Comparison of ENCODE assay signal across 26 cellular contexts in genomic region chr20:50220093-50220893, GRCh38. TPM values are rescaled to one million over a fixed set of nuclear protein-coding genes. Genes with fewer than 3 reads are reported as not detected.
DNase-seq lines count a peak whose midpoint lies in the region; ATAC-seq, FAIRE-seq and TF ChIP-seq lines count a peak whose summit lies in the region.
"Had no signal": no experiment of that assay in that cellular context is flagged by ENCODE, and none has a peak within 500 bp of the region (broad histone marks: within the 10 kb centered on the region; RNA-seq: fewer than 3 reads in every experiment).

No MANE protein-coding gene starts in this region.

- DNase-seq in Right ventricle myocardium inferior (ENCODE audit: missing footprints) (peak; percentile 34), right cardiac atrium (no peak), K562 (ENCODE audit: extremely low read depth in 1 of 4, low spot score in 3 of 4) (no peak), neuronal stem cell (ENCODE audit: low spot score) (no peak), vagina (ENCODE audit: extremely low spot score in 2 of 2) (no peak), kidney glomerular epithelial cell (lab: John Stamatoyannopoulos, UW) (no peak), WTC11 (ENCODE audit: low spot score) (no peak)
- DNase-seq: activated CD4-positive, alpha-beta T cell treated with anti-CD3 and anti-CD28 coated beads for 1 hour; dermis blood vessel endothelial cell; foreskin keratinocyte; Karpas-422; NCI-H1092; NCI-H2081; NCI-H446 treated with DMSO at 0.1 percent for 48 hours; retina; stimulated activated CD4-positive, alpha-beta T cell treated with anti-CD3 and anti-CD28 coated beads, Interleukin-15, amount 100 ng/mL, for 24 hours; T-helper 9 cell had no signal

- H3K4ac ChIP-seq in neuronal stem cell (ENCODE audit: low read length): no peak overlapping the region

- no peaks in the 10 kb centered on the region for H3K79me2 ChIP-seq in K562 (ENCODE audit: control insufficient read depth, insufficient read depth, low read length)

- no peak overlapping the region for H3K4me2 ChIP-seq in K562 (ENCODE audit: insufficient read depth, low read length)
- H3K4me2 ChIP-seq in neuronal stem cell (ENCODE audit: insufficient read depth, low read length, poor library complexity, severe bottlenecking): no peak overlapping the region

- H3K79me1 ChIP-seq in neuronal stem cell (ENCODE audit: low read depth, low read length): no peaks in the 10 kb centered on the region

- 83% methylated on average over 11 of the region's 11 CpGs for WGBS in right cardiac atrium
- WGBS in K562 (ENCODE audit: insufficient coverage, low coverage, missing lambda C conversion rate): 40% methylated on average over 10 of the region's 11 CpGs
- no CpG with 5 or more reads among the region's 11 CpGs for WGBS in neuronal stem cell (ENCODE audit: extremely low coverage in 2 of 2, insufficient read length in 2 of 2, insufficient replicate concordance in 1 of 2), 2 donors

- H4K91ac ChIP-seq in neuronal stem cell (ENCODE audit: low read depth, low read length, poor library complexity): no peak overlapping the region

- no peak overlapping the region for H2BK5ac ChIP-seq in neuronal stem cell (ENCODE audit: low read length)

- no peak overlapping the region for H2BK120ac ChIP-seq in neuronal stem cell (ENCODE audit: low read depth, low read length)

- no peak overlapping the region for H3K4me3 Mint-ChIP-seq in WTC11

- TF ChIP-seq POLR2A in K562 (conservative IDR thresholded peaks at IDR 0.05): no peak
- no peak for TF ChIP-seq POLR2A in vagina (IDR thresholded peaks at IDR 0.05)

- no peaks in the 10 kb centered on the region for H3K27me3 ChIP-seq in right cardiac atrium (ENCODE audit: control insufficient read depth, insufficient read depth)
- peaks cover 0 to 7% of the 10 kb centered on the region in 2 experiments; a peak in 2 of 5 replicates for H3K27me3 ChIP-seq in K562 (ENCODE audit: control insufficient read depth in 2 of 2, insufficient read depth in 2 of 2, low read length in 2 of 2)
- peaks cover 0 to 9% (median 0%) of the 10 kb centered on the region in 3 experiments for H3K27me3 ChIP-seq in neuronal stem cell (ENCODE audit: control insufficient read depth in 3 of 3, insufficient read depth in 3 of 3, low read depth in 1 of 3, low read length in 3 of 3)
- no peaks in the 10 kb centered on the region for H3K27me3 ChIP-seq in vagina

- peaks cover 5% of the 10 kb centered on the region; the same call in 1 of the 2 replicates for H3K9me3 Mint-ChIP-seq in WTC11

- H2BK12ac ChIP-seq in neuronal stem cell (ENCODE audit: low read length): no peak overlapping the region

- H3K27me3 Mint-ChIP-seq in WTC11 (ENCODE audit: low read depth): peaks cover 2% of the 10 kb centered on the region; the same call in 1 of the 2 replicates

- no peak for TF ChIP-seq EP300 in K562 (IDR thresholded peaks at IDR 0.05; ENCODE audit: low read length)

- H3K36me3 ChIP-seq in K562 (ENCODE audit: control insufficient read depth, insufficient read depth, low read length) (no peaks in the 10 kb centered on the region), neuronal stem cell (replicated peaks in 1 of 2; ENCODE audit: control insufficient read depth in 2 of 2, insufficient read depth in 2 of 2, low read length in 2 of 2) (no peaks in the 10 kb centered on the region), vagina (no peaks in the 10 kb centered on the region)

- no peaks in the 10 kb centered on the region for H3K9me3 ChIP-seq in right cardiac atrium (ENCODE audit: control insufficient read depth, low read length)
- H3K9me3 ChIP-seq in K562 (replicated peaks; ENCODE audit: control insufficient read depth, insufficient read depth, low read depth, low read length): no peaks in the 10 kb centered on the region
- H3K9me3 ChIP-seq in neuronal stem cell (replicated peaks in 1 of 2; ENCODE audit: control insufficient read depth in 2 of 2, insufficient read depth in 1 of 2, low read depth in 1 of 2, low read length in 2 of 2): no peaks in the 10 kb centered on the region
- no peaks in the 10 kb centered on the region for H3K9me3 ChIP-seq in vagina

- POLR2A ChIA-PET in K562 (lab: Yijun Ruan, JAX) (interaction anchor here (0.7 kb wide), 1 partner anchor 14 kb away, joined by 3 read pairs; no protein-coding TSS in a partner anchor), WTC11 (lab: Charles Lee) (no interaction called here)

- no peaks in the 10 kb centered on the region for H3K9me1 ChIP-seq in K562 (ENCODE audit: control insufficient read depth, insufficient read depth, low read length)

- no TSS peak for BruUV-seq in K562 (replicated peaks; lab: Mats Ljungman, UMichigan)

- no peak overlapping the region for H2AFZ ChIP-seq in K562 (ENCODE audit: low read depth, low read length)
- no peak overlapping the region for H2AFZ ChIP-seq in neuronal stem cell (ENCODE audit: low read length)

- no peak overlapping the region for H3K18ac ChIP-seq in neuronal stem cell (ENCODE audit: low read length)

- TF ChIP-seq RAD21 in K562 (CRISPR knock-in tag; conservative IDR thresholded peaks at IDR 0.05 in 1 of 2, IDR thresholded peaks at IDR 0.05 in 1 of 2): no peak

- no peak overlapping the region for H4K8ac ChIP-seq in neuronal stem cell (ENCODE audit: low read depth, low read length)

- peaks cover 9% of the 10 kb centered on the region for H3K4me1 Mint-ChIP-seq in WTC11

- no peak overlapping the region for H2BK15ac ChIP-seq in neuronal stem cell (ENCODE audit: low read length)

- FAIRE-seq in K562 (lab: Jason Lieb, UNC): no peak
- FAIRE-seq: bronchial epithelial cell, D721Med, G401.6, GM12892, keratinocyte, RCC 7860 had no signal

- H3K14ac ChIP-seq in neuronal stem cell (ENCODE audit: low read length): no peak overlapping the region

- no peak overlapping the region for H3K4me3 ChIP-seq in right cardiac atrium (ENCODE audit: low read length)
- H3K4me3 ChIP-seq in K562: no peak overlapping the region
- peak overlapping the region in 1 of 2 donors; percentile 39 for H3K4me3 ChIP-seq in neuronal stem cell (ENCODE audit: low read length in 2 of 2)
- H3K4me3 ChIP-seq in vagina: no peak overlapping the region

- no peaks in the 10 kb centered on the region for H4K20me1 ChIP-seq in K562 (replicated peaks; ENCODE audit: control insufficient read depth, insufficient read depth, low read length)

- H3K27ac ChIP-seq in right cardiac atrium (ENCODE audit: low read length) (no peak overlapping the region), K562 (ENCODE audit: extremely low read depth, low read depth, low read length) (no peak overlapping the region), neuronal stem cell (replicated peaks; ENCODE audit: low read length) (no peak overlapping the region), vagina (peak overlapping the region; percentile 39)
- H3K27ac ChIP-seq: foreskin keratinocyte had no signal

- intact Hi-C loops in Right ventricle myocardium inferior (cut with DNase I): no loop called here
- intact Hi-C loops in right cardiac atrium (cut with DNase I): no loop called here
- intact Hi-C loops in K562 (cut with micrococcal nuclease): no loop called here
- intact Hi-C loops in vagina (cut with DNase I): no loop called here

- CTCF ChIA-PET in K562 (lab: Yijun Ruan, JAX; ENCODE audit: low intra/inter-chr PET ratio) (no interaction called here), WTC11 (lab: Charles Lee) (interaction anchor here (0.6 kb wide), 1 partner anchor 42 kb away, joined by 3 read pairs; no protein-coding TSS in a partner anchor)

- no peak overlapping the region for H3K27ac Mint-ChIP-seq in WTC11
- H3K27ac Mint-ChIP-seq: activated T-helper 2 cell treated with anti-CD3 and anti-CD28 coated beads, Interferon-gamma antibody, Interleukin-2, Interleukin-4, amounts not matched to agents 10 μg/mL and 5 μg/mL and 100 μg/mL, durations not matched to agents 14 hours and 24 hours and 36 hours had no signal

- H3K4me1 ChIP-seq in right cardiac atrium (ENCODE audit: control insufficient read depth, insufficient read depth, low read length) (peaks cover 6% of the 10 kb centered on the region), K562 (replicated peaks in 1 of 2; ENCODE audit: control insufficient read depth in 2 of 2, insufficient read depth in 2 of 2, low read length in 2 of 2) (peaks cover 0 to 12% of the 10 kb centered on the region in 2 experiments; a peak in 2 of 5 replicates), neuronal stem cell (ENCODE audit: control insufficient read depth in 2 of 2, insufficient read depth in 1 of 2, low read depth in 1 of 2, low read length in 2 of 2) (peaks cover 0 to 3% of the 10 kb centered on the region in 2 donors), vagina (peaks cover 19% of the 10 kb centered on the region)
- H3K4me1 ChIP-seq: foreskin keratinocyte had no signal

- H3K9ac ChIP-seq in K562 (ENCODE audit: insufficient read depth in 1 of 2, low read depth in 2 of 2, low read length in 2 of 2) (peak overlapping the region in 1 of 2 experiments; percentile 52; a peak in 2 of 4 replicates), neuronal stem cell (ENCODE audit: low read depth, low read length, poor library complexity) (no peak overlapping the region)

- no peak for ATAC-seq in Right ventricle myocardium inferior
- no peak for ATAC-seq in right cardiac atrium
- no peak for ATAC-seq in K562
- no peak for ATAC-seq in WTC11
- ATAC-seq in GM21360 (IDR thresholded peaks at IDR 0.05; ENCODE audit: unreplicated experiment): no peak
- ATAC-seq: foreskin keratinocyte, SK-N-SH treated with all-trans-retinoic acid at 6 μM for 48 hours had no signal

- peak overlapping the region; percentile 36 for H2AK5ac ChIP-seq in neuronal stem cell (ENCODE audit: low read depth, low read length)

- no peak for TF ChIP-seq CTCF in K562 (IDR thresholded peaks at IDR 0.05 in 2 of 3, conservative IDR thresholded peaks at IDR 0.05 in 1 of 3; ENCODE audit: insufficient read depth in 2 of 3, low read depth in 1 of 3, low read length in 3 of 3)
- no peak for TF ChIP-seq CTCF in vagina (IDR thresholded peaks at IDR 0.05)
- no peak for TF ChIP-seq CTCF in WTC11 (IDR thresholded peaks at IDR 0.05)

- H3K36me3 Mint-ChIP-seq in WTC11: no peaks in the 10 kb centered on the region

- in situ Hi-C loops in K562 (cut with MboI): no loop called here

- H3K23ac ChIP-seq in neuronal stem cell (ENCODE audit: low read depth, low read length, poor library complexity): no peak overlapping the region

RNA-seq across cellular contexts. Expression of gene CEBPB, which starts 29.7 kb away (rescaled TPM):
- total RNA-seq in Right ventricle myocardium inferior: 62.4 TPM
- 10 to 100 TPM; 46.2 to 92.4 (median 64.3) TPM for total RNA-seq in right cardiac atrium
- polyA plus RNA-seq in right cardiac atrium: 16.4 TPM
- 3.3 and 9.2 TPM in 2 replicates for total RNA-seq in K562 (2011; cell fraction: chromatin; rRNA removed; ENCODE audit: low replicate concordance)
- total RNA-seq in K562 (2011; cell fraction: nucleolus; rRNA removed): 18.3 and 19.3 TPM in 2 replicates
- total RNA-seq in K562 (2011; cell fraction: nucleoplasm; rRNA removed): 8.7 and 9.0 TPM in 2 replicates
- 41.7 and 51.5 TPM in 2 replicates for total RNA-seq in K562 (2014; rRNA removed)
- 8.1 and 8.3 TPM in 2 replicates for total RNA-seq in K562 (2014; rRNA removed; fragmentation: Illumina TruSeq; extraction: Trizol)
- total RNA-seq in K562 (2015; rRNA removed; fragmentation: Illumina TruSeq; extraction: Trizol): 5.7 and 6.6 TPM in 2 replicates
- total RNA-seq in K562 (2021): 68.2 and 72.6 TPM in 2 replicates
- polyA plus RNA-seq in K562 (2011; rRNA removed): 7.8 and 10.8 TPM in 2 replicates
- polyA plus RNA-seq in K562 (2011; cell fraction: cytosol; rRNA removed): 12.1 and 32.2 TPM in 2 replicates
- 15.5 and 18.1 TPM in 2 replicates for polyA plus RNA-seq in K562 (2011; cell fraction: nucleus; rRNA removed)
- 16.9 and 44.3 TPM in 2 replicates for polyA plus RNA-seq in K562 (2012)
- 4.6 and 6.8 TPM in 2 replicates for polyA plus RNA-seq in K562 (2014; fragmentation: Illumina TruSeq; extraction: Trizol)
- 1 to 10 TPM; 1.2 to 1.5 TPM for polyA plus RNA-seq in K562 (2014; fragmentation: Nextera tagmentation; extraction: Ambion mirVana)
- 47.7 and 57.9 TPM in 2 replicates for polyA plus RNA-seq in K562 (2014; rRNA removed)
- polyA minus RNA-seq in K562 (2011; rRNA and poly(A)+ RNA removed): 1.3 and 1.5 TPM in 2 replicates
- 10.1 and 19.9 TPM in 2 replicates for polyA minus RNA-seq in K562 (2011; cell fraction: cytosol; rRNA and poly(A)+ RNA removed)
- 9.3 and 11.7 TPM in 2 replicates for polyA minus RNA-seq in K562 (2011; cell fraction: nucleus; rRNA and poly(A)+ RNA removed)
- 3.2 TPM for polyA plus RNA-seq in neuronal stem cell (2013, experiment 1 of 2)
- polyA plus RNA-seq in neuronal stem cell (2013, experiment 2 of 2): 3.2 TPM
- 264 TPM for total RNA-seq in vagina
- 23.5 to 29.1 TPM (median 25.6 TPM) in 3 replicates for total RNA-seq in WTC11 (2021)
